In genomic region chrX:130869239-130869638, GRCh38 we compare ENCODE assay signal across 25 cellular contexts.
"Had no signal": no experiment of that assay in that cellular context is flagged by ENCODE, and none has a peak within 500 bp of the region (broad histone marks: within the 10 kb centered on the region; RNA-seq: fewer than 3 reads in every experiment).

No MANE protein-coding gene starts in this region.

- FAIRE-seq: bronchial epithelial cell, TTC549 had no signal

- H3K4me3 ChIP-seq: coronary artery, hepatocyte, left ventricle myocardium inferior, neural progenitor cell, spleen, thoracic aorta, vagina had no signal

- H3K36me3 ChIP-seq: left ventricle myocardium inferior, neural progenitor cell, spleen, thoracic aorta, vagina had no signal

- H3K4me2 ChIP-seq: hepatocyte, neural progenitor cell had no signal

- H2AFZ ChIP-seq: hepatocyte, neural progenitor cell had no signal

- H3K4me3 Mint-ChIP-seq: activated CD8-positive, alpha-beta T cell treated with anti-CD3 and anti-CD28 coated beads, Interleukin-2, amount 10 ng/mL, durations not matched to agents 7 days and 5 days; activated T-helper 17 cell treated with anti-CD3 and anti-CD28 coated beads, Interleukin-2, amount 50 U/mL, for 72 hours; immature natural killer cell; mesothelial cell of epicardium; naive thymus-derived CD8-positive, alpha-beta T cell; neural progenitor cell; type B pancreatic cell had no signal

- DNase-seq: activated CD4-positive, alpha-beta T cell treated with anti-CD3 and anti-CD28 coated beads for 1 hour; activated CD4-positive, alpha-beta T cell treated with anti-CD3 and anti-CD28 coated beads, Interleukin-2, amount 50 U/mL, for 1 hour; activated CD8-positive, alpha-beta T cell treated with anti-CD3 and anti-CD28 coated beads, Interleukin-2, amount 10 ng/mL, durations not matched to agents 7 days and 5 days; activated T-cell treated with anti-CD3 and anti-CD28 coated beads, Interleukin-2, amount 50 U/mL, for 1 hour; foreskin melanocyte; glutamatergic neuron; immature natural killer cell; left ventricle myocardium inferior; naive thymus-derived CD8-positive, alpha-beta T cell; retina; spleen; stimulated activated CD4-positive, alpha-beta T cell treated with anti-CD3 and anti-CD28 coated beads, Interleukin-4, amount 100 ng/mL, for 1 hour; stimulated activated naive CD4-positive, alpha-beta T cell had no signal

- H3K36me3 Mint-ChIP-seq: activated naive CD4-positive, alpha-beta T cell treated with anti-CD3 and anti-CD28 coated beads, Interleukin-2, amount 50 U/mL, for 72 hours; mesothelial cell of epicardium; type B pancreatic cell had no signal

- H3K27me3 Mint-ChIP-seq: activated T-helper 17 cell treated with anti-CD3 and anti-CD28 coated beads, Interleukin-2, amount 50 U/mL, for 72 hours; naive thymus-derived CD8-positive, alpha-beta T cell; type B pancreatic cell had no signal

- H3K79me2 ChIP-seq: hepatocyte had no signal

- H3K27ac Mint-ChIP-seq: activated CD8-positive, alpha-beta T cell treated with anti-CD3 and anti-CD28 coated beads, Interleukin-2, amount 10 ng/mL, durations not matched to agents 7 days and 5 days; activated naive CD4-positive, alpha-beta T cell treated with anti-CD3 and anti-CD28 coated beads, Interleukin-2, amount 50 U/mL, for 72 hours; activated T-helper 17 cell treated with anti-CD3 and anti-CD28 coated beads, Interleukin-2, amount 50 U/mL, for 72 hours; immature natural killer cell; mesothelial cell of epicardium; neural progenitor cell; type B pancreatic cell had no signal

- H3K9me3 Mint-ChIP-seq: activated naive CD4-positive, alpha-beta T cell treated with anti-CD3 and anti-CD28 coated beads, Interleukin-2, amount 50 U/mL, for 72 hours; activated T-helper 17 cell treated with anti-CD3 and anti-CD28 coated beads, Interleukin-2, amount 50 U/mL, for 72 hours; immature natural killer cell had no signal

- H3K4me1 Mint-ChIP-seq: activated T-helper 17 cell treated with anti-CD3 and anti-CD28 coated beads, Interleukin-2, amount 50 U/mL, for 72 hours; immature natural killer cell; mesothelial cell of epicardium had no signal

- ATAC-seq: activated CD8-positive, alpha-beta T cell treated with anti-CD3 and anti-CD28 coated beads, Interleukin-2, amount 10 ng/mL, durations not matched to agents 7 days and 5 days; activated naive CD4-positive, alpha-beta T cell treated with anti-CD3 and anti-CD28 coated beads, Interleukin-2, amount 50 U/mL, for 72 hours; activated T-helper 17 cell treated with anti-CD3 and anti-CD28 coated beads, Interleukin-2, amount 50 U/mL, for 72 hours; naive thymus-derived CD8-positive, alpha-beta T cell had no signal

- H3K27ac ChIP-seq: coronary artery, epithelial cell of prostate, hepatocyte, left ventricle myocardium inferior, neural progenitor cell, spleen, vagina had no signal

- H3K9me3 ChIP-seq: left ventricle myocardium inferior, thoracic aorta, vagina had no signal

- H3K27me3 ChIP-seq: hepatocyte, neural progenitor cell, vagina had no signal

- H3K4me1 ChIP-seq: left ventricle myocardium inferior, neural progenitor cell, spleen, vagina had no signal

- H3K9ac ChIP-seq: neural progenitor cell had no signal
